Comparison of ENCODE assay signal across 1 cellular context in the genomic region with DNA sequence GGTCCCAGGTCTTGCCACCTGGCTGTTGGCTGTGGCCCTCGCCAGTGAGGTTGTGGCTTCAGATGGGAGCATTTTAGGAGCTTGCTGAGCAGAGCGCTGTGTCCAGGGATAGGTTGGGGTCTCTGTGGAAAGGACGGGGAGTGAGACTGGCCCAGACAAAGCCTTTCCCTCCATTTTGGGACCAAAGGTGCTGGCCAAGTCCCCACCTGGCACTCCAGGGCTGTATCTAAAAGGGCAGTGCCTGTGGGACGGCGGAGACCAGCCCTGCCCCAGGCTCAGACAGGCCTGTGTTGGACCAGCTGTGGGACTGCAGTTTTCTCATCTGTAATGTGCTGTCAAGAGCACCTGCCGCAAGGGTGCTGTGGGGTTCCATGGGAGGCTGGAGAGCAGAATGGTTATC.
TF ChIP-seq lines count a peak whose summit lies in the region.

No MANE protein-coding gene starts in this region.

TF ChIP-seq in IMR-90, 13 proteins besides CTCF, POLR2A, EP300 and RAD21:
- TF ChIP-seq, protein P1, sequence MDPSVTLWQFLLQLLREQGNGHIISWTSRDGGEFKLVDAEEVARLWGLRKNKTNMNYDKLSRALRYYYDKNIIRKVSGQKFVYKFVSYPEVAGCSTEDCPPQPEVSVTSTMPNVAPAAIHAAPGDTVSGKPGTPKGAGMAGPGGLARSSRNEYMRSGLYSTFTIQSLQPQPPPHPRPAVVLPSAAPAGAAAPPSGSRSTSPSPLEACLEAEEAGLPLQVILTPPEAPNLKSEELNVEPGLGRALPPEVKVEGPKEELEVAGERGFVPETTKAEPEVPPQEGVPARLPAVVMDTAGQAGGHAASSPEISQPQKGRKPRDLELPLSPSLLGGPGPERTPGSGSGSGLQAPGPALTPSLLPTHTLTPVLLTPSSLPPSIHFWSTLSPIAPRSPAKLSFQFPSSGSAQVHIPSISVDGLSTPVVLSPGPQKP (IDR thresholded peaks at IDR 0.05; ENCODE audit: borderline replicate concordance, low read depth, low read length): no peak
- TF ChIP-seq CEBPB (IDR thresholded peaks at IDR 0.05; ENCODE audit: low read depth, low read length) (no peak), FOS (IDR thresholded peaks at IDR 0.05; ENCODE audit: low read depth, low read length) (no peak), BHLHE40 (IDR thresholded peaks at IDR 0.05; ENCODE audit: low read depth, low read length) (no peak), SMC3 (IDR thresholded peaks at IDR 0.05; ENCODE audit: low read depth, low read length) (no peak), RFX5 (IDR thresholded peaks at IDR 0.05; ENCODE audit: low read depth, low read length) (no peak), NFE2L2 (IDR thresholded peaks at IDR 0.05; ENCODE audit: low read depth, low read length) (no peak), RCOR1 (IDR thresholded peaks at IDR 0.05; ENCODE audit: insufficient replicate concordance, low read length) (no peak), MAZ (IDR thresholded peaks at IDR 0.05; ENCODE audit: borderline replicate concordance, low read depth, low read length) (no peak), CHD1 (IDR thresholded peaks at IDR 0.05; ENCODE audit: low read depth, low read length) (no peak), MAFK (IDR thresholded peaks at IDR 0.05; ENCODE audit: low read depth, low read length) (no peak), MXI1 (IDR thresholded peaks at IDR 0.05; ENCODE audit: borderline replicate concordance, low read depth, low read length) (no peak)
- TF ChIP-seq, protein P2, sequence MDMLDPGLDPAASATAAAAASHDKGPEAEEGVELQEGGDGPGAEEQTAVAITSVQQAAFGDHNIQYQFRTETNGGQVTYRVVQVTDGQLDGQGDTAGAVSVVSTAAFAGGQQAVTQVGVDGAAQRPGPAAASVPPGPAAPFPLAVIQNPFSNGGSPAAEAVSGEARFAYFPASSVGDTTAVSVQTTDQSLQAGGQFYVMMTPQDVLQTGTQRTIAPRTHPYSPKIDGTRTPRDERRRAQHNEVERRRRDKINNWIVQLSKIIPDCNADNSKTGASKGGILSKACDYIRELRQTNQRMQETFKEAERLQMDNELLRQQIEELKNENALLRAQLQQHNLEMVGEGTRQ (IDR thresholded peaks at IDR 0.05; ENCODE audit: low read depth, low read length): no peak
